Comparison of ENCODE assay signal across 14 cellular contexts in genomic region chr7:70016044-70016770, GRCh38.
A peak's percentile ranks its signal among the peaks of the same experiment; 100 is the strongest.
DNase-seq lines count a peak whose midpoint lies in the region; ATAC-seq and TF ChIP-seq lines count a peak whose summit lies in the region.
"Had no signal": no experiment of that assay in that cellular context is flagged by ENCODE, and none has a peak within 500 bp of the region (broad histone marks: within the 10 kb centered on the region; RNA-seq: fewer than 3 reads in every experiment).

No MANE protein-coding gene starts in this region.

- no peak overlapping the region for H3K27ac Mint-ChIP-seq in activated T-cell treated with anti-CD3 and anti-CD28 coated beads, Interleukin-2, amount 50 U/mL, for 24 hours
- H3K27ac Mint-ChIP-seq: stimulated activated effector memory CD8-positive, alpha-beta T cell treated with anti-CD3 and anti-CD28 coated beads, Interleukin-12 subunit alpha, Interleukin-12 subunit beta, amount 100 ng/mL, for 72 hours had no signal

- TF ChIP-seq CTCF in heart left ventricle (IDR thresholded peaks at IDR 0.05) (no peak), right lobe of liver (IDR thresholded peaks at IDR 0.05) (no peak)

- no peak overlapping the region for H3K4me2 ChIP-seq in trophoblast cell (ENCODE audit: low read length)

- H2AK5ac ChIP-seq in trophoblast cell (ENCODE audit: low read length), result no peak overlapping the region

- H2BK12ac ChIP-seq in trophoblast cell (ENCODE audit: low read length), result no peak overlapping the region

- H3K79me2 ChIP-seq in trophoblast cell (ENCODE audit: control insufficient read depth, insufficient read depth, low read length, poor library complexity), result no peaks in the 10 kb centered on the region

- peak in 3 of 4 donors; percentile 47 to 92 (median 89) for ATAC-seq in heart left ventricle
- no peak for ATAC-seq in right lobe of liver
- ATAC-seq in GM18867 (IDR thresholded peaks at IDR 0.05; ENCODE audit: unreplicated experiment), result no peak
- ATAC-seq: stimulated activated effector memory CD8-positive, alpha-beta T cell treated with anti-CD3 and anti-CD28 coated beads, Interleukin-12 subunit alpha, Interleukin-12 subunit beta, amount 100 ng/mL, for 72 hours had no signal

- peaks cover 2% of the 10 kb centered on the region for H3K79me1 ChIP-seq in trophoblast cell (ENCODE audit: low read length)

- H2BK120ac ChIP-seq in trophoblast cell (ENCODE audit: insufficient read depth, low read length, poor library complexity), result no peak overlapping the region

- H3K9ac ChIP-seq in trophoblast cell (ENCODE audit: low read length), result no peak overlapping the region

- H4K8ac ChIP-seq in trophoblast cell (ENCODE audit: low read depth, low read length), result no peak overlapping the region

- no peaks in the 10 kb centered on the region for H3K9me3 Mint-ChIP-seq in activated T-cell treated with anti-CD3 and anti-CD28 coated beads, Interleukin-2, amount 50 U/mL, for 24 hours
- H3K9me3 Mint-ChIP-seq: stimulated activated effector memory CD8-positive, alpha-beta T cell treated with anti-CD3 and anti-CD28 coated beads, Interleukin-12 subunit alpha, Interleukin-12 subunit beta, amount 100 ng/mL, for 72 hours had no signal

- H4K12ac ChIP-seq in trophoblast cell (ENCODE audit: low read depth, low read length), result no peak overlapping the region

- no peak overlapping the region for H2BK5ac ChIP-seq in trophoblast cell (ENCODE audit: low read depth, low read length, poor library complexity)

- H3K36me3 Mint-ChIP-seq in activated T-cell treated with anti-CD3 and anti-CD28 coated beads, Interleukin-2, amount 50 U/mL, for 24 hours (ENCODE audit: low read depth), result no peaks in the 10 kb centered on the region
- H3K36me3 Mint-ChIP-seq: stimulated activated effector memory CD8-positive, alpha-beta T cell treated with anti-CD3 and anti-CD28 coated beads, Interleukin-12 subunit alpha, Interleukin-12 subunit beta, amount 100 ng/mL, for 72 hours had no signal

- H3K27ac ChIP-seq in heart left ventricle (no peak overlapping the region), trophoblast cell (ENCODE audit: low read depth, low read length) (peak overlapping the region; percentile 66), right lobe of liver (no peak overlapping the region)
- H3K27ac ChIP-seq: neutrophil, VCaP had no signal

- no peaks in the 10 kb centered on the region for H3K4me1 Mint-ChIP-seq in activated T-cell treated with anti-CD3 and anti-CD28 coated beads, Interleukin-2, amount 50 U/mL, for 24 hours (ENCODE audit: low read depth)
- H3K4me1 Mint-ChIP-seq: stimulated activated effector memory CD8-positive, alpha-beta T cell treated with anti-CD3 and anti-CD28 coated beads, Interleukin-12 subunit alpha, Interleukin-12 subunit beta, amount 100 ng/mL, for 72 hours had no signal

- DNase-seq in Daoy (ENCODE audit: low read depth) (peak; percentile 89), amniotic epithelial cell (ENCODE audit: low read depth) (peak; percentile 29), heart left ventricle (no peak), trophoblast cell (peak; percentile 68 to 72), right lobe of liver (no peak), anterior cingulate cortex (lab: John Stamatoyannopoulos, UW) (no peak)
- DNase-seq in activated T-cell treated with anti-CD3 and anti-CD28 coated beads, Interleukin-2, amount 50 U/mL, for 24 hours, result no peak
- DNase-seq: NCI-H1092 treated with DMSO at 0.1 percent for 48 hours, NCI-H524 treated with DMSO at 0.1 percent for 48 hours, SIG-M5 had no signal

- H3K27me3 ChIP-seq in heart left ventricle (no peaks in the 10 kb centered on the region), trophoblast cell (ENCODE audit: insufficient read depth, low read length) (no peaks in the 10 kb centered on the region), right lobe of liver (no peaks in the 10 kb centered on the region)
- H3K27me3 ChIP-seq: neutrophil had no signal

- no peak overlapping the region for H3K4ac ChIP-seq in trophoblast cell (ENCODE audit: low read depth, low read length)

- H3K27me3 Mint-ChIP-seq in activated T-cell treated with anti-CD3 and anti-CD28 coated beads, Interleukin-2, amount 50 U/mL, for 24 hours, result peaks cover 3% of the 10 kb centered on the region

- no peak overlapping the region for H3K14ac ChIP-seq in trophoblast cell (ENCODE audit: low read length)

- no peak overlapping the region for H2AFZ ChIP-seq in trophoblast cell (ENCODE audit: insufficient read depth, low read length, poor library complexity)

- H3K9me3 ChIP-seq in heart left ventricle (no peaks in the 10 kb centered on the region), trophoblast cell (ENCODE audit: insufficient read depth, low read depth, low read length) (no peaks in the 10 kb centered on the region), right lobe of liver (no peaks in the 10 kb centered on the region)
- H3K9me3 ChIP-seq: neutrophil had no signal

- H3K36me3 ChIP-seq in heart left ventricle, result no peaks in the 10 kb centered on the region
- no peaks in the 10 kb centered on the region for H3K36me3 ChIP-seq in trophoblast cell (ENCODE audit: control insufficient read depth in 1 of 2, insufficient read depth in 2 of 2, low read length in 2 of 2)
- no peaks in the 10 kb centered on the region for H3K36me3 ChIP-seq in right lobe of liver
- H3K36me3 ChIP-seq: neutrophil had no signal

- no peak overlapping the region for H3K18ac ChIP-seq in trophoblast cell (ENCODE audit: low read length)

- no peak overlapping the region for H4K91ac ChIP-seq in trophoblast cell (ENCODE audit: low read depth, low read length)

- no peak overlapping the region for H3K23ac ChIP-seq in trophoblast cell (ENCODE audit: low read length)

- H3K4me3 Mint-ChIP-seq in activated T-cell treated with anti-CD3 and anti-CD28 coated beads, Interleukin-2, amount 50 U/mL, for 24 hours, result no peak overlapping the region
- H3K4me3 Mint-ChIP-seq: stimulated activated effector memory CD8-positive, alpha-beta T cell treated with anti-CD3 and anti-CD28 coated beads, Interleukin-12 subunit alpha, Interleukin-12 subunit beta, amount 100 ng/mL, for 72 hours had no signal

- 65 to 73% (median 72%) methylated on average over 6 of the region's 6 CpGs for WGBS in heart left ventricle, 4 donors
- no CpG with 5 or more reads among the region's 6 CpGs for WGBS in trophoblast cell (ENCODE audit: extremely low coverage, insufficient coverage, insufficient read length)
- 62% methylated on average over 6 of the region's 6 CpGs for WGBS in right lobe of liver (ENCODE audit: insufficient coverage, low coverage, low lambda C conversion rate, missing lambda C conversion rate)

- H3K4me3 ChIP-seq in heart left ventricle (no peak overlapping the region), trophoblast cell (ENCODE audit: low read depth, low read length) (no peak overlapping the region), right lobe of liver (no peak overlapping the region)

- H3K4me1 ChIP-seq in heart left ventricle (peaks cover 0 to 29% (median 2%) of the 10 kb centered on the region in 12 donors), trophoblast cell (ENCODE audit: control insufficient read depth in 1 of 2, insufficient read depth in 2 of 2, low read length in 2 of 2) (peaks cover 5 to 11% of the 10 kb centered on the region in 2 experiments), right lobe of liver (no peaks in the 10 kb centered on the region)

- TF ChIP-seq POLR2A in heart left ventricle (IDR thresholded peaks at IDR 0.05), result no peak
- TF ChIP-seq POLR2A in right lobe of liver (IDR thresholded peaks at IDR 0.05), result no peak

- intact Hi-C loops in heart left ventricle (cut with DNase I) (no loop called here), right lobe of liver (cut with DNase I) (no loop called here)

Comparison
In these comparisons a context has a peak if more than half of its experiments do, and no peak if none do; other contexts are left out.
1. DNase-seq: peak in Daoy (single experiment), amniotic epithelial cell (single experiment) and trophoblast cell (2 of 2); none in heart left ventricle (0 of 5), right lobe of liver (0 of 3), activated T-cell treated with anti-CD3 and anti-CD28 coated beads, Interleukin-2, amount 50 U/mL, for 24 hours (single experiment) and anterior cingulate cortex (0 of 58).
2. ATAC-seq: peak in heart left ventricle (3 of 4); none in right lobe of liver (0 of 4) and GM18867 (single experiment).